In genomic region chr22:17971711-17972110, GRCh38 we compare ENCODE assay signal across 1 cellular context.
A peak's percentile ranks its signal among the peaks of the same experiment; 100 is the strongest.
TF ChIP-seq lines count a peak whose summit lies in the region.

No MANE protein-coding gene starts in this region.

TF ChIP-seq in HepG2, 621 proteins besides CTCF, POLR2A, EP300 and RAD21 (continues in another document):
- TF ChIP-seq ZFP37 (CRISPR knock-in tag; IDR thresholded peaks at IDR 0.05; ENCODE audit: borderline replicate concordance) (no peak), ZBTB4 (CRISPR knock-in tag; IDR thresholded peaks at IDR 0.05; ENCODE audit: borderline replicate concordance) (no peak), USF2 (IDR thresholded peaks at IDR 0.05; ENCODE audit: low read depth, low read length) (no peak), USF2 (CRISPR knock-in tag; IDR thresholded peaks at IDR 0.05; ENCODE audit: borderline replicate concordance) (no peak), TARDBP (CRISPR knock-in tag; IDR thresholded peaks at IDR 0.05) (0 out of 2 replicates have a peak, but pooled peaks have one; percentile 8), TMF1 (CRISPR knock-in tag; IDR thresholded peaks at IDR 0.05; ENCODE audit: low read depth) (no peak), FOXJ3 (CRISPR knock-in tag; IDR thresholded peaks at IDR 0.05; ENCODE audit: borderline replicate concordance) (no peak), ELF3 (CRISPR knock-in tag; IDR thresholded peaks at IDR 0.05) (no peak), POGK (CRISPR knock-in tag; conservative IDR thresholded peaks at IDR 0.05) (no peak), NONO (IDR thresholded peaks at IDR 0.05) (no peak), NONO (CRISPR knock-in tag; conservative IDR thresholded peaks at IDR 0.05) (no peak), ZNF318 (CRISPR knock-in tag; IDR thresholded peaks at IDR 0.05) (no peak), ZNF234 (CRISPR knock-in tag; conservative IDR thresholded peaks at IDR 0.05) (no peak), SIN3A (IDR thresholded peaks at IDR 0.05; ENCODE audit: borderline replicate concordance, low read depth, low read length) (no peak), RNF219 (CRISPR knock-in tag; IDR thresholded peaks at IDR 0.05) (no peak), MIXL1 (CRISPR knock-in tag; IDR thresholded peaks at IDR 0.05) (no peak), E2F5 (CRISPR knock-in tag; conservative IDR thresholded peaks at IDR 0.05) (no peak), CBX1 (IDR thresholded peaks at IDR 0.05; ENCODE audit: low read depth) (no peak), ZNF34 (CRISPR knock-in tag; IDR thresholded peaks at IDR 0.05; ENCODE audit: borderline replicate concordance) (no peak), TRIM22 (IDR thresholded peaks at IDR 0.05) (no peak), ZNF382 (CRISPR knock-in tag; IDR thresholded peaks at IDR 0.05; ENCODE audit: borderline replicate concordance) (no peak), ZNF792 (CRISPR knock-in tag; IDR thresholded peaks at IDR 0.05) (no peak), KDM1A (CRISPR knock-in tag; IDR thresholded peaks at IDR 0.05) (no peak), PHB2 (IDR thresholded peaks at IDR 0.05; ENCODE audit: partially characterized antibody) (no peak), ZNF572 (CRISPR knock-in tag; IDR thresholded peaks at IDR 0.05) (no peak), SRSF1 (optimal IDR thresholded peaks at IDR 0.05; ENCODE audit: low read depth, low read length) (no peak), DRAP1 (CRISPR knock-in tag; IDR thresholded peaks at IDR 0.05) (no peak), AGO1 (IDR thresholded peaks at IDR 0.05; ENCODE audit: low read depth, low read length, poor library complexity, severe bottlenecking) (no peak), NCOR1 (IDR thresholded peaks at IDR 0.05; ENCODE audit: borderline replicate concordance, low read length) (no peak), ZNF891 (CRISPR knock-in tag; IDR thresholded peaks at IDR 0.05) (peak; percentile 28; the same call in 1 of the 2 replicates), POLR2AphosphoS2 (IDR thresholded peaks at IDR 0.05; ENCODE audit: low read depth, low read length) (no peak), ISX (CRISPR knock-in tag; conservative IDR thresholded peaks at IDR 0.05) (0 out of 2 replicates have a peak, but pooled peaks have one; percentile 33), NR2F1 (CRISPR knock-in tag; IDR thresholded peaks at IDR 0.05) (no peak), ZNF674 (CRISPR knock-in tag; IDR thresholded peaks at IDR 0.05; ENCODE audit: low read depth) (no peak), ZFY (CRISPR knock-in tag; IDR thresholded peaks at IDR 0.05) (0 out of 2 replicates have a peak, but pooled peaks have one; percentile 4), ZNF564 (CRISPR knock-in tag; IDR thresholded peaks at IDR 0.05) (no peak), HNF4A (CRISPR knock-in tag; IDR thresholded peaks at IDR 0.05) (no peak), SIN3B (IDR thresholded peaks at IDR 0.05; ENCODE audit: low read length) (no peak)
